ENCODE assay signal across 7 cellular contexts in the genomic region with DNA sequence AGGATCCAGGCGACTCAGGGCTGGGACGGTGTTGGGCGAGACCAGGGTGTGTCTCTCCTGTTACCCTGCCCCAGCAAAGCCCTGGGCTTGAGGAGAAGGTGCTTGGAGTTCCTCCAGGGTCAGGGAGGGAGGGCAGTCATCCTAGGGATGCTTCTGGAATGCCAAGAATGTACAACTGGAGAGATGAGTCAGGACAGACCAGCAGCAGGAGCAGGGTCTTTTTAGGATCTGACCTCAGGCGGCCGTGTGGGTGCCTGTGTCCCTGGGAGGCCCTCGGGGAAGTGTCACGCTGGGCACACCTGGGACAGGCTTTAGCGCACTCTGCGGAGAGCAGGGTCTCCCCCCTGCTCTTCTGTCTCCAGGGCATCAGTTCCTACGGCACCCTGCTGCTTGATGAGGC. TPM values are rescaled to one million over a fixed set of nuclear protein-coding genes. Genes with fewer than 3 reads are reported as not detected.
DNase-seq lines count a peak whose midpoint lies in the region; ATAC-seq, FAIRE-seq and TF ChIP-seq lines count a peak whose summit lies in the region.

No MANE protein-coding gene starts in this region.

- H4K20me1 ChIP-seq in K562 (replicated peaks; ENCODE audit: control insufficient read depth, insufficient read depth, low read length): no peaks in the 10 kb centered on the region

- H3K79me2 ChIP-seq in K562 (ENCODE audit: control insufficient read depth, insufficient read depth, low read length): no peaks in the 10 kb centered on the region

- in situ Hi-C loops in K562 (cut with MboI): no loop called here
- in situ Hi-C loops in transverse colon (cut with MboI; ENCODE audit: low pct_ligation_motif_present in 1 of 4, low pct_unique_long_range_greater_than_20kb in 1 of 4, low sequenced_read_pairs in 3 of 4): no loop called here

- H3K36me3 ChIP-seq in HUES6 (ENCODE audit: control insufficient read depth, insufficient read depth, low read length) (0 out of 2 replicates have a peak, but pooled peaks cover 4% of the 10 kb centered on the region), K562 (ENCODE audit: control insufficient read depth, insufficient read depth, low read length) (peaks cover 20% of the 10 kb centered on the region; the same call in 1 of the 3 replicates), transverse colon (no peaks in the 10 kb centered on the region), body of pancreas (replicated peaks in 1 of 2; ENCODE audit: insufficient read depth in 1 of 2, low read depth in 2 of 2) (no peaks in the 10 kb centered on the region)

- DNase-seq in K562 (ENCODE audit: extremely low read depth in 1 of 4, low spot score in 3 of 4) (no peak), iPS-NIHi11 (ENCODE audit: low spot score) (peak; percentile 74), transverse colon (peak; percentile 41), body of pancreas (no peak)
- DNase-seq in activated T-cell treated with anti-CD3 and anti-CD28 coated beads, Interleukin-2, amount 50 U/mL, for 1 hour: no peak

- no peaks in the 10 kb centered on the region for H3K9me1 ChIP-seq in K562 (ENCODE audit: control insufficient read depth, insufficient read depth, low read length)

- H3K4me1 ChIP-seq in HUES6 (ENCODE audit: control insufficient read depth, insufficient read depth, low read length) (peaks cover 45% of the 10 kb centered on the region), K562 (replicated peaks in 1 of 2; ENCODE audit: control insufficient read depth in 2 of 2, insufficient read depth in 2 of 2, low read length in 2 of 2) (peaks cover 25 to 85% of the 10 kb centered on the region in 2 experiments), transverse colon (peaks cover 73 to 90% (median 84%) of the 10 kb centered on the region in 4 donors), body of pancreas (peaks cover 3% of the 10 kb centered on the region)

- no peak for FAIRE-seq in K562 (lab: Jason Lieb, UNC)

- H3K4me2 ChIP-seq in K562 (ENCODE audit: insufficient read depth, low read length): no peak overlapping the region

- TF ChIP-seq RAD21 in K562 (CRISPR knock-in tag; conservative IDR thresholded peaks at IDR 0.05 in 1 of 2, IDR thresholded peaks at IDR 0.05 in 1 of 2): no peak

- TF ChIP-seq EP300 in K562 (IDR thresholded peaks at IDR 0.05; ENCODE audit: low read length): no peak
- no peak for TF ChIP-seq EP300 in transverse colon (IDR thresholded peaks at IDR 0.05; ENCODE audit: low read depth)

- ATAC-seq in K562 (no peak), GM19397 (IDR thresholded peaks at IDR 0.05; ENCODE audit: unreplicated experiment) (no peak), body of pancreas (no peak)

- no TSS peak for BruUV-seq in K562 (replicated peaks; lab: Mats Ljungman, UMichigan)

- CTCF ChIA-PET in K562 (lab: Yijun Ruan, JAX; ENCODE audit: low intra/inter-chr PET ratio): no interaction called here

- TF ChIP-seq POLR2A in K562 (conservative IDR thresholded peaks at IDR 0.05) (no peak), transverse colon (IDR thresholded peaks at IDR 0.05) (no peak), body of pancreas (IDR thresholded peaks at IDR 0.05) (no peak)

- no peak overlapping the region for H2AFZ ChIP-seq in K562 (ENCODE audit: low read depth, low read length)

- H3K4me3 ChIP-seq in HUES6 (ENCODE audit: low read depth, low read length): no peak overlapping the region; the same call in 1 of the 2 replicates
- H3K4me3 ChIP-seq in K562: no peak overlapping the region
- H3K4me3 ChIP-seq in transverse colon: no peak overlapping the region
- no peak overlapping the region for H3K4me3 ChIP-seq in body of pancreas

- 94% methylated on average over 10 of the region's 10 CpGs for WGBS in K562 (ENCODE audit: insufficient coverage, low coverage, missing lambda C conversion rate)
- WGBS in transverse colon (ENCODE audit: low coverage in 1 of 2), 2 donors: 71% methylated on average over 9 of the region's 10 CpGs; no CpG with 5 or more reads in 1 of the 2 donors
- 88 to 100% methylated on average over 3 to 10 of the region's 10 CpGs for WGBS in body of pancreas, 2 donors

- TF ChIP-seq CTCF in K562 (IDR thresholded peaks at IDR 0.05 in 2 of 3, conservative IDR thresholded peaks at IDR 0.05 in 1 of 3; ENCODE audit: insufficient read depth in 2 of 3, low read depth in 1 of 3, low read length in 3 of 3) (no peak), transverse colon (IDR thresholded peaks at IDR 0.05) (no peak), body of pancreas (IDR thresholded peaks at IDR 0.05) (no peak)

- H3K27me3 ChIP-seq in HUES6 (ENCODE audit: control insufficient read depth, insufficient read depth, low read length) (no peaks in the 10 kb centered on the region), K562 (ENCODE audit: control insufficient read depth in 2 of 2, insufficient read depth in 2 of 2, low read length in 2 of 2) (no peaks in the 10 kb centered on the region), transverse colon (no peaks in the 10 kb centered on the region), body of pancreas (no peaks in the 10 kb centered on the region)

- H3K9me3 ChIP-seq in HUES6 (ENCODE audit: control insufficient read depth, insufficient read depth, low read depth, low read length) (no peaks in the 10 kb centered on the region), K562 (replicated peaks; ENCODE audit: control insufficient read depth, insufficient read depth, low read depth, low read length) (no peaks in the 10 kb centered on the region), transverse colon (no peaks in the 10 kb centered on the region), body of pancreas (no peaks in the 10 kb centered on the region)

- intact Hi-C loops in K562 (cut with micrococcal nuclease) (no loop called here), transverse colon (cut with DNase I; ENCODE audit: low total_unique reads) (no loop called here), body of pancreas (cut with DNase I) (no loop called here)

- POLR2A ChIA-PET in K562 (lab: Yijun Ruan, JAX): no interaction called here

- H3K27ac ChIP-seq in HUES6 (ENCODE audit: low read depth, low read length) (peak overlapping the region; percentile 83), K562 (ENCODE audit: extremely low read depth, low read depth, low read length) (peak overlapping the region; percentile 24; the same call in 1 of the 3 replicates), transverse colon (peak overlapping the region; percentile 87 to 95 (median 91)), body of pancreas (no peak overlapping the region)

- H3K9ac ChIP-seq in HUES6 (ENCODE audit: low read length) (peak overlapping the region; percentile 65), K562 (ENCODE audit: insufficient read depth in 1 of 2, low read depth in 2 of 2, low read length in 2 of 2) (peak overlapping the region; percentile 44 to 84; a peak in 2 of 4 replicates)

TF ChIP-seq in K562, 482 proteins besides CTCF, POLR2A, EP300 and RAD21:
- TF ChIP-seq ETV6 (IDR thresholded peaks at IDR 0.05; ENCODE audit: borderline replicate concordance in 1 of 2, low read depth in 2 of 2, low read length in 1 of 2) (no peak), ETV6 (CRISPR knock-in tag; IDR thresholded peaks at IDR 0.05; ENCODE audit: borderline replicate concordance) (no peak), ERF (CRISPR knock-in tag; IDR thresholded peaks at IDR 0.05) (no peak), ZNF764 (CRISPR knock-in tag; IDR thresholded peaks at IDR 0.05; ENCODE audit: low read depth) (no peak), ZNF778 (CRISPR knock-in tag; IDR thresholded peaks at IDR 0.05) (no peak)

RNA-seq across cellular contexts. Expression of a gene that starts 8.2 kb away (rescaled TPM):
- 15.0 and 50.2 TPM in 2 replicates for total RNA-seq in K562 (2011; cell fraction: chromatin; rRNA removed; ENCODE audit: low replicate concordance)
- 41.7 and 44.2 TPM in 2 replicates for total RNA-seq in K562 (2011; cell fraction: nucleolus; rRNA removed)
- total RNA-seq in K562 (2011; cell fraction: nucleoplasm; rRNA removed): 20.2 and 24.3 TPM in 2 replicates
- total RNA-seq in K562 (2014; rRNA removed) (15.4 and 22.4 TPM in 2 replicates), K562 (2014; rRNA removed; fragmentation: Illumina TruSeq; extraction: Trizol) (4.8 and 9.1 TPM in 2 replicates), K562 (2015; rRNA removed; fragmentation: Illumina TruSeq; extraction: Trizol) (20.6 and 24.2 TPM in 2 replicates), K562 (2021) (51.2 and 60.3 TPM in 2 replicates), transverse colon (100 to 1,000 TPM in 1 of 4 donors, 10 to 100 TPM in 3; 13.9 to 149 (median 33.8) TPM), body of pancreas (10 to 100 TPM in 1 of 2 donors, 1 to 10 TPM in 1; 8.8 to 23.4 TPM)
- polyA plus RNA-seq in K562 (2011; rRNA removed) (16.9 and 21.5 TPM in 2 replicates), K562 (2014; fragmentation: Illumina TruSeq; extraction: Trizol) (36.2 and 45.7 TPM in 2 replicates), K562 (2014; fragmentation: Nextera tagmentation; extraction: Ambion mirVana) (under 1 TPM; 0.11 to 0.32 TPM), K562 (2014; rRNA removed) (31.1 and 46.9 TPM in 2 replicates)
- polyA plus RNA-seq in K562 (2011; cell fraction: cytosol; rRNA removed): 13.3 and 40.6 TPM in 2 replicates
- 40.9 and 91.6 TPM in 2 replicates for polyA plus RNA-seq in K562 (2011; cell fraction: nucleus; rRNA removed)
- 55.8 and 57.7 TPM in 2 replicates for polyA plus RNA-seq in K562 (2012)
- 6.7 and 12.5 TPM in 2 replicates for polyA minus RNA-seq in K562 (2011; rRNA and poly(A)+ RNA removed)
- 27.2 and 41.8 TPM in 2 replicates for polyA minus RNA-seq in K562 (2011; cell fraction: cytosol; rRNA and poly(A)+ RNA removed)
- 20.1 and 25.2 TPM in 2 replicates for polyA minus RNA-seq in K562 (2011; cell fraction: nucleus; rRNA and poly(A)+ RNA removed)

RNA-seq across cellular contexts. Expression of a gene that starts 47.7 kb away (rescaled TPM):
- total RNA-seq in K562 (2011; cell fraction: chromatin; rRNA removed; ENCODE audit: low replicate concordance): 0.44 TPM in 1 of 2 replicates, not detected in the other
- not detected in 2 replicates for total RNA-seq in K562 (2011; cell fraction: nucleolus; rRNA removed)
- not detected in 2 replicates for total RNA-seq in K562 (2011; cell fraction: nucleoplasm; rRNA removed)
- total RNA-seq in K562 (2014; rRNA removed): 0.20 TPM in 1 of 2 replicates, not detected in the other
- not detected in 2 replicates for total RNA-seq in K562 (2014; rRNA removed; fragmentation: Illumina TruSeq; extraction: Trizol)
- 0.18 TPM in 1 of 2 replicates, not detected in the other for total RNA-seq in K562 (2015; rRNA removed; fragmentation: Illumina TruSeq; extraction: Trizol)
- 0.25 TPM in 1 of 2 replicates, not detected in the other for total RNA-seq in K562 (2021)
- 0.10 TPM in 1 of 2 replicates, not detected in the other for polyA plus RNA-seq in K562 (2011; rRNA removed)
- 0.16 and 0.49 TPM in 2 replicates for polyA plus RNA-seq in K562 (2011; cell fraction: cytosol; rRNA removed)
- polyA plus RNA-seq in K562 (2011; cell fraction: nucleus; rRNA removed): 0.20 and 0.32 TPM in 2 replicates
- 0.39 and 0.44 TPM in 2 replicates for polyA plus RNA-seq in K562 (2012)
- polyA plus RNA-seq in K562 (2014; fragmentation: Illumina TruSeq; extraction: Trizol): 0.58 TPM in 1 of 2 replicates, not detected in the other
- polyA plus RNA-seq in K562 (2014; fragmentation: Nextera tagmentation; extraction: Ambion mirVana): not detected
- 0.07 and 0.18 TPM in 2 replicates for polyA plus RNA-seq in K562 (2014; rRNA removed)
- not detected in 2 replicates for polyA minus RNA-seq in K562 (2011; rRNA and poly(A)+ RNA removed)
- not detected in 2 replicates for polyA minus RNA-seq in K562 (2011; cell fraction: cytosol; rRNA and poly(A)+ RNA removed)
- not detected in 2 replicates for polyA minus RNA-seq in K562 (2011; cell fraction: nucleus; rRNA and poly(A)+ RNA removed)
- 1 to 10 TPM in 2 of 4 donors, not detected in 2; 1.1 to 1.4 TPM for total RNA-seq in transverse colon
- 1 to 10 TPM in 1 of 2 donors, under 1 TPM in 1; 0.78 to 3.0 TPM for total RNA-seq in body of pancreas

Comparison
In these comparisons a context has a peak if more than half of its experiments do, and no peak if none do; other contexts are left out.
1. H3K27ac ChIP-seq: peak in HUES6 (single experiment), K562 (single experiment) and transverse colon (4 of 4); none in body of pancreas (0 of 4).
2. DNase-seq: peak in iPS-NIHi11 (single experiment) and transverse colon (single experiment); none in K562 (0 of 4), body of pancreas (0 of 4) and activated T-cell treated with anti-CD3 and anti-CD28 coated beads, Interleukin-2, amount 50 U/mL, for 1 hour (single experiment).